Comparison of ENCODE assay signal across 12 cellular contexts in genomic region chr14:95134304-95134933, GRCh38. TPM values are rescaled to one million over a fixed set of nuclear protein-coding genes. Genes with fewer than 3 reads are reported as not detected.
A peak's percentile ranks its signal among the peaks of the same experiment; 100 is the strongest.
DNase-seq lines count a peak whose midpoint lies in the region; ATAC-seq and TF ChIP-seq lines count a peak whose summit lies in the region.
"Had no signal": no experiment of that assay in that cellular context is flagged by ENCODE, and none has a peak within 500 bp of the region (broad histone marks: within the 10 kb centered on the region; RNA-seq: fewer than 3 reads in every experiment).

No MANE protein-coding gene starts in this region.

- DNase-seq in GM10248 (ENCODE audit: extremely low spot score) (peak; percentile 20), choroid plexus epithelial cell (ENCODE audit: low read depth) (peak; percentile 82), mucosa of descending colon (no peak), NCI-H510A (lab: John Stamatoyannopoulos, UW) (no peak), NCI-H146 (lab: John Stamatoyannopoulos, UW) (no peak), NCI-H2081 treated with DMSO at 0.1 percent for 48 hours (lab: John Stamatoyannopoulos, UW) (no peak)
- DNase-seq: left cardiac atrium, NCI-H1417, nucleus accumbens, SJCRH30 had no signal

- H3K9me3 ChIP-seq in mucosa of descending colon = no peaks in the 10 kb centered on the region
- H3K9me3 ChIP-seq: SJCRH30 had no signal

- TF ChIP-seq CTCF in GM10248 (IDR thresholded peaks at IDR 0.05; ENCODE audit: control extremely low read depth, extremely low read depth, low read depth, missing control alignments) = no peak
- TF ChIP-seq CTCF in choroid plexus epithelial cell (conservative IDR thresholded peaks at IDR 0.05; ENCODE audit: low read depth, low read length) = no peak
- TF ChIP-seq CTCF in mucosa of descending colon (IDR thresholded peaks at IDR 0.05) = no peak

- intact Hi-C loops in mucosa of descending colon (cut with DNase I, micrococcal nuclease) = no loop called here

- H3K36me3 ChIP-seq in mucosa of descending colon (ENCODE audit: low read depth) = no peaks in the 10 kb centered on the region

- H3K4me3 ChIP-seq in choroid plexus epithelial cell (ENCODE audit: low read depth, low read length) (no peak overlapping the region), mucosa of descending colon (no peak overlapping the region)
- H3K4me3 ChIP-seq: SJCRH30 had no signal

- ATAC-seq in GM21423 (IDR thresholded peaks at IDR 0.05; ENCODE audit: unreplicated experiment) (peak; percentile 54), mucosa of descending colon (peak; percentile 29), GM19023 (IDR thresholded peaks at IDR 0.05; ENCODE audit: unreplicated experiment) (no peak)

- peaks cover 12% of the 10 kb centered on the region for H3K4me1 ChIP-seq in mucosa of descending colon (ENCODE audit: low read depth)
- H3K4me1 ChIP-seq: SJCRH30 had no signal

- CTCF ChIA-PET in GM10248 (lab: Yijun Ruan, JAX) = interaction anchor here (1.5 kb wide), 1 partner anchor 49 kb away, joined by 3 read pairs; no protein-coding TSS in a partner anchor

- POLR2A ChIA-PET in GM10248 (lab: Yijun Ruan, JAX) = no interaction called here

RNA-seq across cellular contexts. Expression of gene DICER1, which starts 22.9 kb away (rescaled TPM):
- 10 to 100 TPM; 61.6 to 72.1 (median 65.9) TPM for total RNA-seq in mucosa of descending colon

Comparison
In these comparisons a context has a peak if more than half of its experiments do, and no peak if none do; other contexts are left out.
1. DNase-seq: peak in GM10248 (single experiment) and choroid plexus epithelial cell (single experiment); none in mucosa of descending colon (0 of 3), NCI-H510A (single experiment), NCI-H146 (single experiment) and NCI-H2081 treated with DMSO at 0.1 percent for 48 hours (single experiment).